In genomic region chr5:28403846-28404245, GRCh38 we compare ENCODE assay signal across 23 cellular contexts.
DNase-seq lines count a peak whose midpoint lies in the region; ATAC-seq and TF ChIP-seq lines count a peak whose summit lies in the region.
"Had no signal": no experiment of that assay in that cellular context is flagged by ENCODE, and none has a peak within 500 bp of the region (broad histone marks: within the 10 kb centered on the region; RNA-seq: fewer than 3 reads in every experiment).

No MANE protein-coding gene starts in this region.

- H3K36me3 ChIP-seq in A673 (ENCODE audit: insufficient read depth, low read length, poor library complexity, severe bottlenecking) = no peaks in the 10 kb centered on the region
- H3K36me3 ChIP-seq in HUES48 (ENCODE audit: control insufficient read depth, insufficient read depth, low read length) = no peaks in the 10 kb centered on the region
- no peaks in the 10 kb centered on the region for H3K36me3 ChIP-seq in WERI-Rb-1
- H3K36me3 ChIP-seq: left lung, transverse colon had no signal

- H3K9ac ChIP-seq in HUES48 (ENCODE audit: low read depth, low read length) = no peak overlapping the region

- peak overlapping the region; percentile 20 for H3K27ac Mint-ChIP-seq in mesothelial cell of epicardium
- H3K27ac Mint-ChIP-seq: activated B cell treated with CpG ODN at 0.5 μM for 24 hours; activated CD4-positive, alpha-beta memory T cell treated with anti-CD3 and anti-CD28 coated beads, Interleukin-2, amount 10 ng/mL, durations not matched to agents 7 days and 5 days; activated naive CD4-positive, alpha-beta T cell treated with anti-CD3 and anti-CD28 coated beads, Interleukin-2, amount 50 U/mL, for 24 hours; CD4-positive, CD25-positive, alpha-beta regulatory T cell had no signal

- BruUV-seq in A673 (replicated peaks; lab: Mats Ljungman, UMichigan) = no TSS peak

- H3K27me3 Mint-ChIP-seq in mesothelial cell of epicardium (ENCODE audit: low read depth) = no peaks in the 10 kb centered on the region
- H3K27me3 Mint-ChIP-seq: activated B cell treated with CpG ODN at 0.5 μM for 24 hours; activated CD4-positive, alpha-beta memory T cell treated with anti-CD3 and anti-CD28 coated beads, Interleukin-2, amount 10 ng/mL, durations not matched to agents 7 days and 5 days; activated naive CD4-positive, alpha-beta T cell treated with anti-CD3 and anti-CD28 coated beads, Interleukin-2, amount 50 U/mL, for 24 hours; CD4-positive, CD25-positive, alpha-beta regulatory T cell had no signal

- no peaks in the 10 kb centered on the region for H3K36me3 Mint-ChIP-seq in mesothelial cell of epicardium
- H3K36me3 Mint-ChIP-seq: activated naive CD4-positive, alpha-beta T cell treated with anti-CD3 and anti-CD28 coated beads, Interleukin-2, amount 50 U/mL, for 24 hours; CD4-positive, CD25-positive, alpha-beta regulatory T cell had no signal

- POLR2A ChIA-PET in A673 (lab: Charles Lee; ENCODE audit: low non-redundant PET) = no interaction called here

- intact Hi-C loops in A673 (cut with micrococcal nuclease; ENCODE audit: unreplicated experiment) = no loop called here

- peaks cover 7% of the 10 kb centered on the region for H3K4me1 Mint-ChIP-seq in mesothelial cell of epicardium
- H3K4me1 Mint-ChIP-seq: activated B cell treated with CpG ODN at 0.5 μM for 24 hours; activated CD4-positive, alpha-beta memory T cell treated with anti-CD3 and anti-CD28 coated beads, Interleukin-2, amount 10 ng/mL, durations not matched to agents 7 days and 5 days; activated naive CD4-positive, alpha-beta T cell treated with anti-CD3 and anti-CD28 coated beads, Interleukin-2, amount 50 U/mL, for 24 hours had no signal

- H3K27me3 ChIP-seq in A673 (replicated peaks; ENCODE audit: insufficient read depth, low read depth, low read length, poor library complexity) (no peaks in the 10 kb centered on the region), HUES48 (ENCODE audit: control insufficient read depth, insufficient read depth, low read length) (no peaks in the 10 kb centered on the region), WERI-Rb-1 (ENCODE audit: insufficient read depth, low read depth, severe bottlenecking) (no peaks in the 10 kb centered on the region)
- H3K27me3 ChIP-seq: body of pancreas, left lung, transverse colon had no signal

- CTCF ChIA-PET in A673 (lab: Charles Lee) = no interaction called here

- peaks cover 28% of the 10 kb centered on the region for H3K4me1 ChIP-seq in A673 (ENCODE audit: insufficient read depth, low read length, poor library complexity, severe bottlenecking)
- H3K4me1 ChIP-seq in HUES48 (ENCODE audit: control insufficient read depth, insufficient read depth, low read length) = peaks cover 8% of the 10 kb centered on the region
- H3K4me1 ChIP-seq: body of pancreas, left lung, transverse colon had no signal

- H3K4me3 ChIP-seq in A673 (ENCODE audit: low read depth, low read length, poor library complexity, severe bottlenecking) = no peak overlapping the region
- no peak overlapping the region for H3K4me3 ChIP-seq in HUES48 (ENCODE audit: low read depth, low read length)
- no peak overlapping the region for H3K4me3 ChIP-seq in WERI-Rb-1 (ENCODE audit: low read depth, low read length)
- H3K4me3 ChIP-seq: body of pancreas, coronary artery, left lung, transverse colon had no signal

- H3K27ac ChIP-seq in A673 (ENCODE audit: low read depth, low read length, poor library complexity, severe bottlenecking) (peak overlapping the region; percentile 56), HUES48 (ENCODE audit: low read depth, low read length) (peak overlapping the region; percentile 37), WERI-Rb-1 (no peak overlapping the region)
- H3K27ac ChIP-seq: body of pancreas, coronary artery, left lung, transverse colon had no signal

- peaks cover 13% of the 10 kb centered on the region for H3K9me3 Mint-ChIP-seq in mesothelial cell of epicardium

- H3K4me3 Mint-ChIP-seq in mesothelial cell of epicardium = no peak overlapping the region
- H3K4me3 Mint-ChIP-seq: activated B cell treated with CpG ODN at 0.5 μM for 24 hours; activated CD4-positive, alpha-beta memory T cell treated with anti-CD3 and anti-CD28 coated beads, Interleukin-2, amount 10 ng/mL, durations not matched to agents 7 days and 5 days; activated naive CD4-positive, alpha-beta T cell treated with anti-CD3 and anti-CD28 coated beads, Interleukin-2, amount 50 U/mL, for 24 hours; CD4-positive, CD25-positive, alpha-beta regulatory T cell had no signal

- no peak for ATAC-seq in HG03025 (IDR thresholded peaks at IDR 0.05; ENCODE audit: low FRiP score, unreplicated experiment)
- ATAC-seq in GM19463 (IDR thresholded peaks at IDR 0.05; ENCODE audit: unreplicated experiment) = no peak
- no peak for ATAC-seq in GM21825 (IDR thresholded peaks at IDR 0.05; ENCODE audit: unreplicated experiment)
- ATAC-seq: body of pancreas; left lung; stimulated activated naive CD8-positive, alpha-beta T cell treated with anti-CD3 and anti-CD28 coated beads, Interleukin-15, Interleukin-2, amounts not matched to agents 100 U/mL and 50 U/mL, for 24 hours had no signal

- H3K9me3 ChIP-seq in A673 (ENCODE audit: low read depth, low read length, poor library complexity, severe bottlenecking) = no peaks in the 10 kb centered on the region
- H3K9me3 ChIP-seq in HUES48 (ENCODE audit: control insufficient read depth, insufficient read depth, low read length) = peaks cover 4% of the 10 kb centered on the region; the same call in 1 of the 2 replicates
- H3K9me3 ChIP-seq in WERI-Rb-1 (ENCODE audit: severe bottlenecking) = no peaks in the 10 kb centered on the region
- H3K9me3 ChIP-seq: body of pancreas, transverse colon had no signal

- peak; percentile 82 for DNase-seq in A673 (ENCODE audit: low spot score)
- DNase-seq in astrocyte of the hippocampus (ENCODE audit: low read depth, low spot score) = peak; percentile 88
- DNase-seq in mesothelial cell of epicardium (ENCODE audit: low spot score in 2 of 2, unreplicated experiment in 2 of 2) = no peak
- no peak for DNase-seq in WERI-Rb-1
- DNase-seq: activated B cell treated with CpG ODN at 0.5 μM for 24 hours; activated CD4-positive, alpha-beta memory T cell treated with anti-CD3 and anti-CD28 coated beads, Interleukin-2, amount 10 ng/mL, durations not matched to agents 7 days and 5 days; activated T-cell treated with anti-CD3 and anti-CD28 coated beads, Interleukin-2, amount 50 U/mL, for 48 hours; body of pancreas; CD4-positive, CD25-positive, alpha-beta regulatory T cell; foreskin fibroblast; Kasumi-1; NCI-H1105 treated with DMSO at 0.1 percent for 48 hours; nucleus accumbens; stimulated activated naive CD8-positive, alpha-beta T cell treated with anti-CD3 and anti-CD28 coated beads, Interleukin-15, Interleukin-2, amounts not matched to agents 100 U/mL and 50 U/mL, for 24 hours; T-helper 1 cell; transverse colon had no signal

- TF ChIP-seq CTCF in A673 (conservative IDR thresholded peaks at IDR 0.05; ENCODE audit: low read depth, low read length) = no peak
- no peak for TF ChIP-seq CTCF in mesothelial cell of epicardium (IDR thresholded peaks at IDR 0.05; ENCODE audit: unreplicated experiment)
- no peak for TF ChIP-seq CTCF in WERI-Rb-1 (IDR thresholded peaks at IDR 0.05; ENCODE audit: low read depth, low read length)

Comparison
In these comparisons a context has a peak if more than half of its experiments do, and no peak if none do; other contexts are left out.
1. DNase-seq: peak in A673 (single experiment) and astrocyte of the hippocampus (single experiment); none in mesothelial cell of epicardium (0 of 2) and WERI-Rb-1 (single experiment).